8 cellular contexts compared by ENCODE assay signal in the genomic region with DNA sequence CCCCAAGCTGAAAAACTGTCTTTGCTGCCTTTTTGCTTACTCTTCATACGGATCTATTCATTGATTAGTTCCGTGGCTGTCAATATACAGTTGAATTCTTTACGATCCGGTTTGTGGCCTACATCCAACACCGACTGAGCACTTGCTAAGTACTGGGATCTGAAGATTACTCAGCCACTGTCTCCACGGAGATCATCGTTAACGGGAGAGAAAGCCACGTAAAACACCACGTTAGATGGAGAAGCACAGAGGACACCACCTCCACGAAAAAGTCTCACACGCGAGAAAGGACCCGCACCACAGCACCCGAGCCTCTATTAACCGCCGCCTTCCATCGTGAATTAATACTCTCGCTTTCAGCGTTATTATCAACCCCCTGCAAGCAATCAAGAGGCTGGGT. TPM values are rescaled to one million over a fixed set of nuclear protein-coding genes. Genes with fewer than 3 reads are reported as not detected.
A peak's percentile ranks its signal among the peaks of the same experiment; 100 is the strongest.
DNase-seq lines count a peak whose midpoint lies in the region; ATAC-seq and TF ChIP-seq lines count a peak whose summit lies in the region.

No MANE protein-coding gene starts in this region.

- peaks cover 15% of the 10 kb centered on the region for H3K36me3 ChIP-seq in MG63

- H3K4me3 ChIP-seq in GM08714 (ENCODE audit: low read length) (peak overlapping the region; percentile 81), MG63 (peak overlapping the region; percentile 86)

- no peak for DNase-seq in MG63
- DNase-seq in cerebellar cortex (ENCODE audit: low spot score), result peak; percentile 34
- DNase-seq in medulla oblongata (ENCODE audit: extremely low spot score), result peak; percentile 12
- DNase-seq in ureter (ENCODE audit: low spot score), result peak; percentile 42
- DNase-seq in GM10266 (ENCODE audit: extremely low spot score), result no peak
- no peak for DNase-seq in stimulated activated CD4-positive, alpha-beta T cell treated with anti-CD3 and anti-CD28 coated beads, Interleukin-1b, Interleukin-23, amount 100 ng/mL, for 48 hours

- no peaks in the 10 kb centered on the region for H3K9me3 ChIP-seq in MG63

- no peak for ATAC-seq in HG02870 (IDR thresholded peaks at IDR 0.05; ENCODE audit: unreplicated experiment)

- no peaks in the 10 kb centered on the region for H3K27me3 ChIP-seq in MG63

- TF ChIP-seq CTCF in GM10266 (IDR thresholded peaks at IDR 0.05; ENCODE audit: control insufficient read depth, insufficient read depth, low read depth, missing control alignments), result no peak

RNA-seq across cellular contexts. Expression of a gene that starts 0.7 kb away (rescaled TPM):
- 34.6 and 49.3 TPM in 2 replicates for total RNA-seq in MG63 (2014; rRNA removed; shearing (Covaris generic); ENCODE audit: low replicate concordance)
- total RNA-seq in ureter, result 24.2 TPM

RNA-seq across cellular contexts. Expression of a gene that starts 1.0 kb away (rescaled TPM):
- 9.7 and 13.3 TPM in 2 replicates for total RNA-seq in MG63 (2014; rRNA removed; shearing (Covaris generic); ENCODE audit: low replicate concordance)
- total RNA-seq in ureter, result 23.5 TPM

Comparison
In these comparisons a context has a peak if more than half of its experiments do, and no peak if none do; other contexts are left out.
1. DNase-seq: peak in cerebellar cortex (single experiment), medulla oblongata (single experiment) and ureter (single experiment); none in MG63 (single experiment), GM10266 (single experiment) and stimulated activated CD4-positive, alpha-beta T cell treated with anti-CD3 and anti-CD28 coated beads, Interleukin-1b, Interleukin-23, amount 100 ng/mL, for 48 hours (single experiment).